ENCODE assay signal across 20 cellular contexts in the genomic region with DNA sequence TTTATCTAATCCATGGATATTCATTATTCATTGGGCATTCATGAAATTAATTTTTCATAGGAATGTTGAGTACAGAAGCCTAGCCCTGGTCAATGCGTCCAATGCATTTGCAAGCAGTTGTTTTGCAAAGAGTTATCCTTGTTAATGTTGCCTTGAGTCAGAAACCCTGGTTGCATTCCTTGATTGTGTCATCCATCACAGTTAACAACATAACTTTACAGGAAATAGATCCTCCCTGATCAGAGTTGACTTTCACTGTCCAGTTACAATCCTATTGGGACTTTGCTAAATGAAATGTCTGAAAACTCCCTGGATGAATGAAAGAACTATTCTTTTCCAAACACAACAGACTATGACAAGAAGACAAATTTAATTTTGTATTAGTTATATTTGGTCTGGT.
"Had no signal": no experiment of that assay in that cellular context is flagged by ENCODE, and none has a peak within 500 bp of the region (broad histone marks: within the 10 kb centered on the region; RNA-seq: fewer than 3 reads in every experiment).

No MANE protein-coding gene starts in this region.

- H3K4me3 ChIP-seq: adrenal gland, coronary artery, right atrium auricular region, transverse colon, vagina had no signal

- H3K36me3 ChIP-seq: adrenal gland, right atrium auricular region, transverse colon, vagina had no signal

- H3K27me3 Mint-ChIP-seq: activated CD4-positive, alpha-beta memory T cell treated with anti-CD3 and anti-CD28 coated beads for 36 hours; activated CD4-positive, alpha-beta T cell treated with anti-CD3 and anti-CD28 coated beads for 36 hours; activated T-cell treated with anti-CD3 and anti-CD28 coated beads, Interleukin-2, amount 50 U/mL, for 24 hours; progenitor cell of endocrine pancreas; stimulated activated naive B cell treated with anti-CD40 and anti-IgM and Interleukin-4, amounts not matched to agents 10 μg/mL and 1 μg/mL and 100 μg/mL, for 72 hours had no signal

- H3K4me3 Mint-ChIP-seq: activated CD4-positive, alpha-beta memory T cell treated with anti-CD3 and anti-CD28 coated beads for 36 hours; activated CD4-positive, alpha-beta T cell treated with anti-CD3 and anti-CD28 coated beads for 36 hours; activated T-cell treated with anti-CD3 and anti-CD28 coated beads, Interleukin-2, amount 50 U/mL, for 24 hours; nephron; stimulated activated naive B cell treated with anti-CD40 and anti-IgM and Interleukin-4, amounts not matched to agents 10 μg/mL and 1 μg/mL and 100 μg/mL, for 72 hours had no signal

- H3K27me3 ChIP-seq: adrenal gland, right atrium auricular region, transverse colon, vagina had no signal

- H3K9me3 Mint-ChIP-seq: nephron had no signal

- H3K27ac ChIP-seq: adrenal gland, coronary artery, right atrium auricular region, transverse colon, vagina had no signal

- DNase-seq: activated CD4-positive, alpha-beta memory T cell treated with anti-CD3 and anti-CD28 coated beads for 36 hours; activated CD4-positive, alpha-beta T cell treated with anti-CD3 and anti-CD28 coated beads for 36 hours; activated naive CD4-positive, alpha-beta T cell treated with anti-CD3 and anti-CD28 coated beads, Interleukin-2, amount 50 U/mL, for 16 hours; activated T-cell treated with anti-CD3 and anti-CD28 coated beads, Interleukin-2, amount 50 U/mL, for 24 hours; adrenal gland; central memory CD4-positive, alpha-beta T cell; hippocampal formation; kidney; left ventricle myocardium superior; mesendoderm; occipital lobe; stimulated activated CD4-positive, alpha-beta T cell treated with anti-CD3 and anti-CD28 coated beads, Interleukin-2, amount 100 ng/mL, for 48 hours; stimulated activated naive B cell treated with anti-CD40 and anti-IgM and Interleukin-4, amounts not matched to agents 10 μg/mL and 1 μg/mL and 100 μg/mL, for 72 hours; T-helper 2 cell; transverse colon had no signal

- ATAC-seq: activated CD4-positive, alpha-beta T cell treated with anti-CD3 and anti-CD28 coated beads for 36 hours; left ventricle myocardium superior; stimulated activated naive B cell treated with anti-CD40 and anti-IgM and Interleukin-4, amounts not matched to agents 10 μg/mL and 1 μg/mL and 100 μg/mL, for 72 hours had no signal

- H3K36me3 Mint-ChIP-seq: activated CD4-positive, alpha-beta memory T cell treated with anti-CD3 and anti-CD28 coated beads for 36 hours; stimulated activated naive B cell treated with anti-CD40 and anti-IgM and Interleukin-4, amounts not matched to agents 10 μg/mL and 1 μg/mL and 100 μg/mL, for 72 hours had no signal

- H3K4me1 Mint-ChIP-seq: activated CD4-positive, alpha-beta T cell treated with anti-CD3 and anti-CD28 coated beads for 36 hours; stimulated activated naive B cell treated with anti-CD40 and anti-IgM and Interleukin-4, amounts not matched to agents 10 μg/mL and 1 μg/mL and 100 μg/mL, for 72 hours had no signal

- H3K27ac Mint-ChIP-seq: activated CD4-positive, alpha-beta memory T cell treated with anti-CD3 and anti-CD28 coated beads for 36 hours; activated CD4-positive, alpha-beta T cell treated with anti-CD3 and anti-CD28 coated beads for 36 hours; activated T-cell treated with anti-CD3 and anti-CD28 coated beads, Interleukin-2, amount 50 U/mL, for 24 hours; nephron; progenitor cell of endocrine pancreas; stimulated activated naive B cell treated with anti-CD40 and anti-IgM and Interleukin-4, amounts not matched to agents 10 μg/mL and 1 μg/mL and 100 μg/mL, for 72 hours had no signal

- H3K9me3 ChIP-seq: adrenal gland, right atrium auricular region, transverse colon, vagina had no signal

- H3K4me1 ChIP-seq: adrenal gland, right atrium auricular region, transverse colon, vagina had no signal
